In genomic region chr5:88883059-88883565, GRCh38 we compare ENCODE assay signal across 8 cellular contexts. TPM values are rescaled to one million over a fixed set of nuclear protein-coding genes. Genes with fewer than 3 reads are reported as not detected.
DNase-seq lines count a peak whose midpoint lies in the region; ATAC-seq and TF ChIP-seq lines count a peak whose summit lies in the region.

Gene MEF2C (minus strand): TSS chr5:88883184. CDS start chr5:88823788, 59,396 bp downstream.

- H3K9me3 Mint-ChIP-seq in Calu3 (ENCODE audit: low read depth, unreplicated experiment), result no peaks in the 10 kb centered on the region

- peak within 1 kb of the TSS; percentile 77 for H3K9ac ChIP-seq in SK-N-SH

- no peaks in the 10 kb centered on the region for H3K9me3 ChIP-seq in SK-N-SH

- DNase-seq in Calu3, result peak; percentile 51
- DNase-seq in LNCaP clone FGC (ENCODE audit: low read depth), result no peak
- DNase-seq in SK-N-SH, result peak; percentile 80
- peak; percentile 94 for DNase-seq in dermis blood vessel endothelial cell
- peak; percentile 67 to 71 for DNase-seq in left colon
- peak; percentile 24 for DNase-seq in stimulated activated CD8-positive, alpha-beta memory T cell treated with anti-CD3 and anti-CD28 coated beads, Interleukin-4, amount 100 ng/mL, for 48 hours
- no peak for DNase-seq in NCI-H2171 (lab: John Stamatoyannopoulos, UW)

- H3K36me3 Mint-ChIP-seq in Calu3 (ENCODE audit: insufficient read depth, unreplicated experiment), result peaks cover 25% of the 10 kb centered on the region

- no peak for TF ChIP-seq CTCF in Calu3 (IDR thresholded peaks at IDR 0.05; ENCODE audit: unreplicated experiment)
- TF ChIP-seq CTCF in LNCaP clone FGC (IDR thresholded peaks at IDR 0.05; ENCODE audit: control insufficient read depth, extremely low read depth, insufficient read depth), result no peak
- TF ChIP-seq CTCF in SK-N-SH (IDR thresholded peaks at IDR 0.05), result no peak

- peak within 1 kb of the TSS; percentile 69 for H3K4me2 ChIP-seq in SK-N-SH

- no peaks in the 10 kb centered on the region for H3K79me2 ChIP-seq in SK-N-SH (ENCODE audit: insufficient read depth)

- peak within 1 kb of the TSS; percentile 93 for H3K4me3 Mint-ChIP-seq in Calu3 (ENCODE audit: low read depth, unreplicated experiment)

- WGBS in SK-N-SH (ENCODE audit: low lambda C conversion rate), result 1% methylated on average over 41 of the region's 41 CpGs

- H3K9me2 ChIP-seq in SK-N-SH, result no peaks in the 10 kb centered on the region

- peaks cover 2% of the 10 kb centered on the region for H3K4me1 Mint-ChIP-seq in Calu3 (ENCODE audit: low read depth, unreplicated experiment)

- TF ChIP-seq EP300 in SK-N-SH (IDR thresholded peaks at IDR 0.05; ENCODE audit: borderline replicate concordance in 1 of 2, low read depth in 1 of 2, low read length in 1 of 2), result no peak

- no peaks in the 10 kb centered on the region for H3K27me3 ChIP-seq in SK-N-SH (ENCODE audit: insufficient read depth)

- CTCF ChIA-PET in Calu3 (lab: Charles Lee) (interaction anchor here (0.6 to 1.2 kb wide), 10 partner anchors 10 to 1903 kb away, joined by 3 to 6 read pairs (median 4); no protein-coding TSS in a partner anchor), SK-N-SH (lab: Yijun Ruan, JAX) (interaction anchor here (0.7 to 1.0 kb wide), 2 partner anchors 151 to 1415 kb away, joined by 3 read pairs; no protein-coding TSS in a partner anchor)

- peak within 1 kb of the TSS; percentile 52 for H3K4me3 ChIP-seq in LNCaP clone FGC (ENCODE audit: low read depth, low read length)
- H3K4me3 ChIP-seq in SK-N-SH (ENCODE audit: low read depth in 2 of 2, low read length in 1 of 2), result peak within 1 kb of the TSS; percentile 54 to 93

- H2AFZ ChIP-seq in SK-N-SH (ENCODE audit: low read depth), result peak within 1 kb of the TSS; percentile 88

- POLR2A ChIA-PET in SK-N-SH (lab: Yijun Ruan, JAX), result interaction anchor here (0.7 kb wide), 1 partner anchor 1287 kb away, joined by 4 read pairs; no protein-coding TSS in a partner anchor

- no peaks in the 10 kb centered on the region for H3K36me3 ChIP-seq in SK-N-SH (replicated peaks in 1 of 2; ENCODE audit: control insufficient read depth in 1 of 2, insufficient read depth in 2 of 2, low read length in 1 of 2)

- no peaks in the 10 kb centered on the region; a peak in 2 of 4 replicates for H3K4me1 ChIP-seq in SK-N-SH (ENCODE audit: control insufficient read depth in 1 of 2, insufficient read depth in 2 of 2, low read depth in 1 of 2, low read length in 1 of 2)

- no peaks in the 10 kb centered on the region for H4K20me1 ChIP-seq in SK-N-SH (ENCODE audit: insufficient read depth)

- no TSS peak for BruUV-seq in Calu3 (replicated peaks; lab: Mats Ljungman, UMichigan)

- H3K27ac ChIP-seq in SK-N-SH (ENCODE audit: low read depth in 2 of 2, low read length in 1 of 2), result peak within 1 kb of the TSS; percentile 72 to 73

- H3F3A ChIP-seq in SK-N-SH (replicated peaks; ENCODE audit: insufficient read depth), result peaks cover 10% of the 10 kb centered on the region

- no peak for TF ChIP-seq RAD21 in SK-N-SH (IDR thresholded peaks at IDR 0.05; ENCODE audit: low read length)

- ATAC-seq in GM21360 (IDR thresholded peaks at IDR 0.05; ENCODE audit: unreplicated experiment) (peak; percentile 31), left colon (peak; percentile 79)

- intact Hi-C loops in Calu3 (cut with micrococcal nuclease; ENCODE audit: unreplicated experiment), result loop anchor here (10.0 kb wide), 1 partner anchor 362 kb away; no protein-coding TSS in a partner anchor
- intact Hi-C loops in left colon (cut with DNase I, micrococcal nuclease), result loop anchor here in 1 of 2 donors (5.0 to 10.0 kb wide), 2 partner anchors 56 to 148 kb away; no protein-coding TSS in a partner anchor

- peak within 1 kb of the TSS; percentile 70 for H3K27ac Mint-ChIP-seq in Calu3 (ENCODE audit: unreplicated experiment)

- no peaks in the 10 kb centered on the region for H3K27me3 Mint-ChIP-seq in Calu3 (ENCODE audit: unreplicated experiment)

TF ChIP-seq in SK-N-SH, 30 proteins besides CTCF, POLR2A, EP300 and RAD21:
- no peak for TF ChIP-seq RCOR1 (IDR thresholded peaks at IDR 0.05; ENCODE audit: low read length)
- peak; percentile 57 for TF ChIP-seq MXI1 (IDR thresholded peaks at IDR 0.05; ENCODE audit: low read depth, low read length)
- TF ChIP-seq CHD2 (IDR thresholded peaks at IDR 0.05; ENCODE audit: low read length, partially characterized antibody), result peak; percentile 79
- TF ChIP-seq ZBTB33 (IDR thresholded peaks at IDR 0.05; ENCODE audit: borderline replicate concordance, low read depth), result peak; percentile 85
- TF ChIP-seq NRF1 (IDR thresholded peaks at IDR 0.05; ENCODE audit: low read depth, low read length), result peak; percentile 29; the same call in 1 of the 2 replicates
- no peak for TF ChIP-seq TEAD4 (IDR thresholded peaks at IDR 0.05; ENCODE audit: borderline replicate concordance, insufficient read depth)
- peak; percentile 51; the same call in 1 of the 2 replicates for TF ChIP-seq SIN3A (IDR thresholded peaks at IDR 0.05; ENCODE audit: borderline replicate concordance, low read depth, low read length)
- peak; percentile 24; the same call in 1 of the 2 replicates for TF ChIP-seq POLR2AphosphoS5 (IDR thresholded peaks at IDR 0.05; ENCODE audit: low read depth, low read length)

RNA-seq across cellular contexts. Expression of gene MEF2C, which starts in this region (rescaled TPM):
- total RNA-seq in Calu3 (2022) (6.1 and 6.5 TPM in 2 replicates), dermis blood vessel endothelial cell (132 and 169 TPM in 2 replicates), left colon (10 to 100 TPM; 10.0 to 27.4 TPM)
- 0.93 and 1.2 TPM in 2 replicates for polyA plus RNA-seq in SK-N-SH (2012; rRNA removed)
- 1.4 and 1.6 TPM in 2 replicates for polyA plus RNA-seq in SK-N-SH (2012; cell fraction: cytosol; rRNA removed)
- polyA plus RNA-seq in SK-N-SH (2012; cell fraction: nucleus; rRNA removed), result 1.0 and 1.2 TPM in 2 replicates

Comparison
In these comparisons a context has a peak if more than half of its experiments do, and no peak if none do; other contexts are left out.
1. DNase-seq: peak in Calu3 (single experiment), SK-N-SH (single experiment), dermis blood vessel endothelial cell (single experiment), left colon (2 of 2) and stimulated activated CD8-positive, alpha-beta memory T cell treated with anti-CD3 and anti-CD28 coated beads, Interleukin-4, amount 100 ng/mL, for 48 hours (single experiment); none in LNCaP clone FGC (single experiment) and NCI-H2171 (single experiment).